29 cellular contexts compared by ENCODE assay signal in the genomic region with DNA sequence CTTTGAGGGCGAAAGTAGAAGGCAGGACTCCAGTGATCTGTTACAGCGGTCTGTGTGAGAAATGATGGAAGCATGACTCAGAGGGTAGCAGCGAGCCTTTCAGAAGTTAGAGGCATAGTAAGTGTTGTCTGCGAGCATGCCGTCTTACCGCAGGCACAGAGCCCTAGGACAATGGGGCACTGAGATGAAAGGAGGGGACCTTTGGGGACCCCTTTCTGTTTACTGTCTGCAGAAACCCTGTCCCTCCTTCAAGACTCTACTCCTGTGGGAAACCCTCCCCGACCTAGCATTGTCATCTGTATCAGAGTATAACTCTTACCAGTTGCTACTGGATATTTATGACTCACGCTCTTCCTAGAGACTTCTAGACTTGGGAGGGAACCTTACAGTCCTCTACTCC.
A peak's percentile ranks its signal among the peaks of the same experiment; 100 is the strongest.
DNase-seq lines count a peak whose midpoint lies in the region; FAIRE-seq and TF ChIP-seq lines count a peak whose summit lies in the region.
"Had no signal": no experiment of that assay in that cellular context is flagged by ENCODE, and none has a peak within 500 bp of the region (broad histone marks: within the 10 kb centered on the region; RNA-seq: fewer than 3 reads in every experiment).

No MANE protein-coding gene starts in this region.

- no peaks in the 10 kb centered on the region for H3K36me3 ChIP-seq in astrocyte (ENCODE audit: insufficient read depth, low read length)
- H3K36me3 ChIP-seq: stomach, tibial nerve had no signal

- H3K9ac ChIP-seq in astrocyte (ENCODE audit: low read length), result no peak overlapping the region

- no peaks in the 10 kb centered on the region for H3K79me2 ChIP-seq in astrocyte (ENCODE audit: insufficient read depth, low read length)

- H3K27ac ChIP-seq in astrocyte (ENCODE audit: low read depth, low read length), result no peak overlapping the region
- H3K27ac ChIP-seq: stomach, tibial nerve had no signal

- peak overlapping the region; percentile 17 for H3K4me3 ChIP-seq in astrocyte (ENCODE audit: insufficient read depth, low read depth, low read length)
- no peak overlapping the region for H3K4me3 ChIP-seq in fibroblast of mammary gland (ENCODE audit: control insufficient read depth, low read depth, low read length)
- H3K4me3 ChIP-seq: stomach, tibial nerve had no signal

- no peaks in the 10 kb centered on the region for H3K27me3 ChIP-seq in astrocyte (ENCODE audit: insufficient read depth, low read length)
- H3K27me3 ChIP-seq: stomach, tibial nerve had no signal

- no peaks in the 10 kb centered on the region for H3K9me3 Mint-ChIP-seq in astrocyte (ENCODE audit: unreplicated experiment)
- H3K9me3 Mint-ChIP-seq: activated T-cell treated with anti-CD3 and anti-CD28 coated beads, Interleukin-2, amount 50 U/mL, for 72 hours; dendritic cell treated with granulocyte-macrophage colony-stimulating factor and Interleukin-4, amounts not matched to agents 40 ng/mL and 50 ng/mL, for 4 days; mesothelial cell of epicardium; naive thymus-derived CD8-positive, alpha-beta T cell; T-helper 2 cell treated with Interferon-gamma antibody and Interleukin-4, amounts not matched to agents 5 μg/mL and 100 μg/mL, for 36 hours had no signal

- H3K4me1 Mint-ChIP-seq in astrocyte (ENCODE audit: low read depth, unreplicated experiment), result peaks cover 11% of the 10 kb centered on the region
- H3K4me1 Mint-ChIP-seq: CD4-positive, alpha-beta memory T cell had no signal

- peak; percentile 48 for DNase-seq in ACHN
- DNase-seq in LHCN-M2 (ENCODE audit: low read depth), result peak; percentile 58
- DNase-seq in astrocyte (ENCODE audit: low read depth), result peak; percentile 68
- peak; percentile 12 for DNase-seq in fibroblast of mammary gland (ENCODE audit: low read depth)
- DNase-seq in NCI-H2227 treated with DMSO at 0.1 percent for 48 hours (lab: John Stamatoyannopoulos, UW), result no peak
- DNase-seq in SKM-1 (lab: John Stamatoyannopoulos, UW; ENCODE audit: unreplicated experiment), result no peak
- DNase-seq in activated CD4-positive, alpha-beta T cell treated with anti-CD3 and anti-CD28 coated beads, Interleukin-2, amount 50 U/mL, for 48 hours, result no peak
- DNase-seq in iPS-NIHi11 (ENCODE audit: low spot score), result no peak
- DNase-seq: activated CD4-positive, alpha-beta T cell treated with anti-CD3 and anti-CD28 coated beads, Interleukin-2, amount 50 U/mL, for 1 hour; activated naive CD4-positive, alpha-beta T cell treated with Interleukin-2 at 50 U/mL for 16 hours; activated T-cell treated with anti-CD3 and anti-CD28 coated beads, Interleukin-2, amount 50 U/mL, for 72 hours; CD4-positive, alpha-beta memory T cell; central memory CD4-positive, alpha-beta T cell; KBM-7; naive thymus-derived CD8-positive, alpha-beta T cell; NCI-H1436; nucleus accumbens; Right ventricle myocardium superior; small intestine; stimulated activated CD4-positive, alpha-beta T cell treated with anti-CD3 and anti-CD28 coated beads, Interleukin-1b, Interleukin-23, amount 100 ng/mL, for 48 hours; stimulated activated CD8-positive, alpha-beta memory T cell treated with anti-CD3 and anti-CD28 coated beads, Interleukin-4, amount 100 ng/mL, for 48 hours; stomach had no signal

- H3K9me3 ChIP-seq in astrocyte (ENCODE audit: insufficient read depth, low read depth, low read length), result no peaks in the 10 kb centered on the region
- H3K9me3 ChIP-seq: stomach, tibial nerve had no signal

- H2AFZ ChIP-seq in astrocyte (ENCODE audit: low read depth, low read length), result peak overlapping the region; percentile 55

- H3K4me1 ChIP-seq in astrocyte (ENCODE audit: insufficient read depth, low read length), result peaks cover 6% of the 10 kb centered on the region

- H3K27ac Mint-ChIP-seq in astrocyte (ENCODE audit: unreplicated experiment), result peak overlapping the region; percentile 82
- H3K27ac Mint-ChIP-seq: activated T-cell treated with anti-CD3 and anti-CD28 coated beads, Interleukin-2, amount 50 U/mL, for 72 hours; CD4-positive, alpha-beta memory T cell; dendritic cell treated with granulocyte-macrophage colony-stimulating factor and Interleukin-4, amounts not matched to agents 40 ng/mL and 50 ng/mL, for 4 days; mesothelial cell of epicardium; naive thymus-derived CD8-positive, alpha-beta T cell; T-helper 2 cell treated with Interferon-gamma antibody and Interleukin-4, amounts not matched to agents 5 μg/mL and 100 μg/mL, for 36 hours had no signal

- no peak for TF ChIP-seq CTCF in astrocyte (IDR thresholded peaks at IDR 0.05; ENCODE audit: insufficient read depth, low read depth, low read length)
- TF ChIP-seq CTCF in fibroblast of mammary gland (conservative IDR thresholded peaks at IDR 0.05; ENCODE audit: control insufficient read depth, insufficient read depth, low read depth, low read length), result no peak

- H3K36me3 Mint-ChIP-seq in astrocyte (ENCODE audit: low read depth, unreplicated experiment), result no peaks in the 10 kb centered on the region
- H3K36me3 Mint-ChIP-seq: CD4-positive, alpha-beta memory T cell; mesothelial cell of epicardium; naive thymus-derived CD8-positive, alpha-beta T cell had no signal

- H4K20me1 ChIP-seq in astrocyte (ENCODE audit: insufficient read depth, low read length), result no peaks in the 10 kb centered on the region

- H3K27me3 Mint-ChIP-seq in astrocyte (ENCODE audit: low read depth, unreplicated experiment), result peaks cover 3% of the 10 kb centered on the region

- in situ Hi-C loops in ACHN (cut with HindIII; ENCODE audit: low pct_ligation_motif_present, low pct_unique_long_range_greater_than_20kb, low sequenced_read_pairs), result no loop called here

- H3K4me2 ChIP-seq in astrocyte (ENCODE audit: low read length), result peak overlapping the region; percentile 61

- no peak overlapping the region for H3K4me3 Mint-ChIP-seq in astrocyte (ENCODE audit: unreplicated experiment)
- H3K4me3 Mint-ChIP-seq: activated T-cell treated with anti-CD3 and anti-CD28 coated beads, Interleukin-2, amount 50 U/mL, for 72 hours; CD4-positive, alpha-beta memory T cell; dendritic cell treated with granulocyte-macrophage colony-stimulating factor and Interleukin-4, amounts not matched to agents 40 ng/mL and 50 ng/mL, for 4 days; mesothelial cell of epicardium; naive thymus-derived CD8-positive, alpha-beta T cell; T-helper 2 cell treated with Interferon-gamma antibody and Interleukin-4, amounts not matched to agents 5 μg/mL and 100 μg/mL, for 36 hours had no signal

- FAIRE-seq in astrocyte (lab: Jason Lieb, UNC), result no peak
- FAIRE-seq: A204.1, H1, keratinocyte, small intestine had no signal

Comparison
In these comparisons a context has a peak if more than half of its experiments do, and no peak if none do; other contexts are left out.
1. DNase-seq: peak in ACHN (single experiment), LHCN-M2 (single experiment), astrocyte (single experiment) and fibroblast of mammary gland (single experiment); none in NCI-H2227 treated with DMSO at 0.1 percent for 48 hours (single experiment), SKM-1 (single experiment), activated CD4-positive, alpha-beta T cell treated with anti-CD3 and anti-CD28 coated beads, Interleukin-2, amount 50 U/mL, for 48 hours (0 of 2) and iPS-NIHi11 (single experiment).